Comparison of ENCODE assay signal across 1 cellular context in genomic region chr3:24299801-24300626, GRCh38.
A peak's percentile ranks its signal among the peaks of the same experiment; 100 is the strongest.
TF ChIP-seq lines count a peak whose summit lies in the region.

No MANE protein-coding gene starts in this region.

TF ChIP-seq in A549, 52 proteins besides CTCF, POLR2A, EP300 and RAD21:
- TF ChIP-seq ELK1 (IDR thresholded peaks at IDR 0.05; ENCODE audit: low read depth, low read length) (no peak), FOSL2 (IDR thresholded peaks at IDR 0.05) (0 out of 2 replicates have a peak, but pooled peaks have one; percentile 9), FOSL2 (CRISPR knock-in tag; IDR thresholded peaks at IDR 0.05) (no peak), CEBPB (IDR thresholded peaks at IDR 0.05) (peak in 1 of 2 experiments; percentile 27; a peak in 1 of 4 replicates)
